In genomic region chr12:94111290-94111689, GRCh38 we compare ENCODE assay signal across 25 cellular contexts.
"Had no signal": no experiment of that assay in that cellular context is flagged by ENCODE, and none has a peak within 500 bp of the region (broad histone marks: within the 10 kb centered on the region; RNA-seq: fewer than 3 reads in every experiment).

No MANE protein-coding gene starts in this region.

- H3K27me3 ChIP-seq: testis, thyroid gland, transverse colon, upper lobe of left lung, vagina had no signal

- H3K27ac Mint-ChIP-seq: naive thymus-derived CD4-positive, alpha-beta T cell; natural killer cell treated with Interleukin-12 subunit alpha and Interleukin-12 subunit beta and Interleukin-15 and Interleukin-18, amount 100 ng/mL, for 72 hours had no signal

- H3K4me3 ChIP-seq: left ventricle myocardium inferior, lung, mucosa of descending colon, pancreas, prostate gland, skin epidermis, stomach, testis, thyroid gland, transverse colon, upper lobe of left lung, vagina had no signal

- DNase-seq: islet precursor cell; left ventricle myocardium inferior; mucosa of descending colon; naive thymus-derived CD4-positive, alpha-beta T cell; nucleus accumbens; pancreas; posterior cingulate gyrus; retina; right cardiac atrium; stimulated activated CD4-positive, alpha-beta T cell treated with anti-CD3 and anti-CD28 coated beads, Interleukin-12 subunit alpha, Interleukin-12 subunit beta, amount 100 ng/mL, for 4 hours; stimulated activated CD4-positive, alpha-beta T cell treated with anti-CD3 and anti-CD28 coated beads, Interleukin-15, amount 100 ng/mL, for 24 hours; stimulated activated CD4-positive, alpha-beta T cell treated with anti-CD3 and anti-CD28 coated beads, Interleukin-2, amount 100 ng/mL, for 24 hours; stimulated activated CD4-positive, alpha-beta T cell treated with anti-CD3 and anti-CD28 coated beads, Interleukin-4, amount 100 ng/mL, for 1 hour; stimulated activated naive B cell treated with anti-CD40 and anti-IgM and Interleukin-4, amounts not matched to agents 10 μg/mL and 1 μg/mL and 100 μg/mL, for 72 hours; stimulated activated naive CD8-positive, alpha-beta T cell treated with anti-CD3 and anti-CD28 coated beads, Interleukin-15, Interleukin-2, amounts not matched to agents 100 U/mL and 50 U/mL, for 24 hours; stomach; testis; thyroid gland; transverse colon; upper lobe of left lung had no signal

- H3K27ac ChIP-seq: left ventricle myocardium inferior, pancreas, prostate gland, skin epidermis, stomach, testis, thyroid gland, transverse colon, upper lobe of left lung, vagina had no signal

- H3K36me3 ChIP-seq: left ventricle myocardium inferior, pancreas, prostate gland, stomach, thyroid gland, transverse colon, upper lobe of left lung, vagina had no signal

- ATAC-seq: mucosa of descending colon; natural killer cell treated with Interleukin-12 subunit alpha and Interleukin-12 subunit beta and Interleukin-15 and Interleukin-18, amount 100 ng/mL, for 72 hours; right cardiac atrium; stimulated activated naive CD8-positive, alpha-beta T cell treated with anti-CD3 and anti-CD28 coated beads, Interleukin-15, Interleukin-2, amounts not matched to agents 100 U/mL and 50 U/mL, for 24 hours had no signal

- H3K36me3 Mint-ChIP-seq: natural killer cell treated with Interleukin-12 subunit alpha and Interleukin-12 subunit beta and Interleukin-15 and Interleukin-18, amount 100 ng/mL, for 72 hours; stimulated activated naive B cell treated with anti-CD40 and anti-IgM and Interleukin-4, amounts not matched to agents 10 μg/mL and 1 μg/mL and 100 μg/mL, for 72 hours had no signal

- H3K4me1 ChIP-seq: left ventricle myocardium inferior, pancreas, prostate gland, stomach, testis, thyroid gland, transverse colon, upper lobe of left lung, vagina had no signal

- H3K4me3 Mint-ChIP-seq: naive thymus-derived CD4-positive, alpha-beta T cell; natural killer cell treated with Interleukin-12 subunit alpha and Interleukin-12 subunit beta and Interleukin-15 and Interleukin-18, amount 100 ng/mL, for 72 hours; stimulated activated naive B cell treated with anti-CD40 and anti-IgM and Interleukin-4, amounts not matched to agents 10 μg/mL and 1 μg/mL and 100 μg/mL, for 72 hours had no signal

- H3K9me3 ChIP-seq: left ventricle myocardium inferior, mucosa of descending colon, pancreas, prostate gland, testis, thyroid gland, transverse colon, upper lobe of left lung, vagina had no signal

- H3K9me3 Mint-ChIP-seq: naive thymus-derived CD4-positive, alpha-beta T cell; natural killer cell treated with Interleukin-12 subunit alpha and Interleukin-12 subunit beta and Interleukin-15 and Interleukin-18, amount 100 ng/mL, for 72 hours; stimulated activated naive B cell treated with anti-CD40 and anti-IgM and Interleukin-4, amounts not matched to agents 10 μg/mL and 1 μg/mL and 100 μg/mL, for 72 hours had no signal
